Comparison of ENCODE assay signal across 19 cellular contexts in genomic region chr6:22904413-22904812, GRCh38.
DNase-seq lines count a peak whose midpoint lies in the region; TF ChIP-seq lines count a peak whose summit lies in the region.
"Had no signal": no experiment of that assay in that cellular context is flagged by ENCODE, and none has a peak within 500 bp of the region (broad histone marks: within the 10 kb centered on the region; RNA-seq: fewer than 3 reads in every experiment).

No MANE protein-coding gene starts in this region.

- H3K56ac ChIP-seq in mesendoderm (ENCODE audit: low read length), result no peak overlapping the region

- H2BK5ac ChIP-seq in mesendoderm (ENCODE audit: low read length), result no peak overlapping the region

- no peak overlapping the region for H3K9ac ChIP-seq in mesendoderm (ENCODE audit: low read length)

- no peak overlapping the region for H4K8ac ChIP-seq in mesendoderm (ENCODE audit: low read depth, low read length)

- H3K18ac ChIP-seq in mesendoderm (ENCODE audit: low read length), result no peak overlapping the region

- H3K36me3 Mint-ChIP-seq in glutamatergic neuron (ENCODE audit: unreplicated experiment), result peaks cover 5% of the 10 kb centered on the region
- H3K36me3 Mint-ChIP-seq: activated naive CD4-positive, alpha-beta T cell treated with anti-CD3 and anti-CD28 coated beads, Interleukin-2, amount 50 U/mL, for 24 hours; CD4-positive, alpha-beta memory T cell had no signal

- H2BK15ac ChIP-seq in mesendoderm (replicated peaks; ENCODE audit: low read depth), result no peak overlapping the region

- WGBS in mesendoderm (ENCODE audit: extremely low coverage, insufficient coverage, low lambda C conversion rate), result no CpG with 5 or more reads among the region's 5 CpGs

- no peak overlapping the region for H3K4ac ChIP-seq in mesendoderm (ENCODE audit: low read depth, low read length)

- no peak overlapping the region for H2BK120ac ChIP-seq in mesendoderm (ENCODE audit: low read depth, low read length)

- no peak for TF ChIP-seq CTCF in glutamatergic neuron (IDR thresholded peaks at IDR 0.05; ENCODE audit: partially characterized antibody, unreplicated experiment)

- H3K9me3 Mint-ChIP-seq in glutamatergic neuron (ENCODE audit: unreplicated experiment), result peaks cover 3% of the 10 kb centered on the region
- H3K9me3 Mint-ChIP-seq: stimulated activated naive CD8-positive, alpha-beta T cell treated with anti-CD3 and anti-CD28 coated beads, Interleukin-15, amount 100 ng/mL, for 72 hours had no signal

- H3K27ac ChIP-seq in mesendoderm (ENCODE audit: low read depth, low read length), result no peak overlapping the region
- H3K27ac ChIP-seq: psoas muscle, transverse colon had no signal

- H3K23ac ChIP-seq in mesendoderm (ENCODE audit: low read length), result no peak overlapping the region

- no peaks in the 10 kb centered on the region for H3K79me2 ChIP-seq in mesendoderm (ENCODE audit: control insufficient read depth, insufficient read depth, low read length)

- peaks cover 2% of the 10 kb centered on the region for H3K27me3 Mint-ChIP-seq in glutamatergic neuron (ENCODE audit: unreplicated experiment)
- H3K27me3 Mint-ChIP-seq: activated naive CD4-positive, alpha-beta T cell treated with anti-CD3 and anti-CD28 coated beads, Interleukin-2, amount 50 U/mL, for 24 hours; CD4-positive, alpha-beta memory T cell; central memory CD8-positive, alpha-beta T cell; stimulated activated naive CD8-positive, alpha-beta T cell treated with anti-CD3 and anti-CD28 coated beads, Interleukin-15, amount 100 ng/mL, for 72 hours had no signal

- peaks cover 5% of the 10 kb centered on the region for H3K4me1 Mint-ChIP-seq in glutamatergic neuron (ENCODE audit: low read depth, unreplicated experiment)
- H3K4me1 Mint-ChIP-seq: activated naive CD4-positive, alpha-beta T cell treated with anti-CD3 and anti-CD28 coated beads, Interleukin-2, amount 50 U/mL, for 24 hours; CD4-positive, alpha-beta memory T cell; central memory CD8-positive, alpha-beta T cell; stimulated activated naive CD8-positive, alpha-beta T cell treated with anti-CD3 and anti-CD28 coated beads, Interleukin-15, amount 100 ng/mL, for 72 hours had no signal

- H3K36me3 ChIP-seq in mesendoderm (ENCODE audit: control insufficient read depth, insufficient read depth, low read length), result no peaks in the 10 kb centered on the region
- H3K36me3 ChIP-seq: transverse colon had no signal

- no peak overlapping the region for H2AK5ac ChIP-seq in mesendoderm (ENCODE audit: low read length)

- H3K4me2 ChIP-seq in mesendoderm (ENCODE audit: low read length), result no peak overlapping the region

- no peak overlapping the region for H3K27ac Mint-ChIP-seq in glutamatergic neuron (ENCODE audit: unreplicated experiment)
- H3K27ac Mint-ChIP-seq: activated naive CD4-positive, alpha-beta T cell treated with anti-CD3 and anti-CD28 coated beads, Interleukin-2, amount 50 U/mL, for 24 hours; CD4-positive, alpha-beta memory T cell; stimulated activated naive CD8-positive, alpha-beta T cell treated with anti-CD3 and anti-CD28 coated beads, Interleukin-15, amount 100 ng/mL, for 72 hours had no signal

- DNase-seq in EH (ENCODE audit: low read depth) (peak; percentile 32), NCI-H1417 (lab: John Stamatoyannopoulos, UW) (peak; percentile 28 to 69 (median 33)), RPMI7951 (ENCODE audit: low read depth) (peak; percentile 20), foreskin melanocyte (peak; percentile 82), hypothalamus (lab: John Stamatoyannopoulos, UW) (no peak), mesendoderm (no peak), glutamatergic neuron (no peak)
- DNase-seq in activated CD4-positive, CD25-positive, alpha-beta regulatory T cell (lab: John Stamatoyannopoulos, UW), result no peak
- DNase-seq: aorta; CD4-positive, alpha-beta memory T cell; H7; NCI-H1694 treated with DMSO at 0.1 percent for 48 hours; NCI-H526; psoas muscle; stimulated activated CD4-positive, alpha-beta T cell treated with anti-CD3 and anti-CD28 coated beads, Interleukin-4, amount 100 ng/mL, for 4 hours; stimulated activated naive CD8-positive, alpha-beta T cell treated with anti-CD3 and anti-CD28 coated beads, Interleukin-15, amount 100 ng/mL, for 72 hours; transverse colon had no signal

- no peaks in the 10 kb centered on the region for H3K79me1 ChIP-seq in mesendoderm (ENCODE audit: low read length)

- H3K27me3 ChIP-seq in mesendoderm (ENCODE audit: insufficient read depth, low read length, poor library complexity), result no peaks in the 10 kb centered on the region
- H3K27me3 ChIP-seq: transverse colon had no signal

- H3K4me1 ChIP-seq in mesendoderm (ENCODE audit: control insufficient read depth, low read depth, low read length), result no peaks in the 10 kb centered on the region

- H3K4me3 Mint-ChIP-seq in glutamatergic neuron (ENCODE audit: unreplicated experiment), result no peak overlapping the region
- H3K4me3 Mint-ChIP-seq: activated naive CD4-positive, alpha-beta T cell treated with anti-CD3 and anti-CD28 coated beads, Interleukin-2, amount 50 U/mL, for 24 hours; CD4-positive, alpha-beta memory T cell; central memory CD8-positive, alpha-beta T cell; stimulated activated naive CD8-positive, alpha-beta T cell treated with anti-CD3 and anti-CD28 coated beads, Interleukin-15, amount 100 ng/mL, for 72 hours had no signal

- H3K4me3 ChIP-seq in mesendoderm (ENCODE audit: low read length), result no peak overlapping the region
- H3K4me3 ChIP-seq: psoas muscle, transverse colon had no signal

- H4K5ac ChIP-seq in mesendoderm (ENCODE audit: low read length), result no peak overlapping the region

Comparison
In these comparisons a context has a peak if more than half of its experiments do, and no peak if none do; other contexts are left out.
1. DNase-seq: peak in EH (single experiment), NCI-H1417 (3 of 3), RPMI7951 (single experiment) and foreskin melanocyte (single experiment); none in hypothalamus (0 of 51), mesendoderm (single experiment), glutamatergic neuron (single experiment) and activated CD4-positive, CD25-positive, alpha-beta regulatory T cell (0 of 4).